In the genomic region with DNA sequence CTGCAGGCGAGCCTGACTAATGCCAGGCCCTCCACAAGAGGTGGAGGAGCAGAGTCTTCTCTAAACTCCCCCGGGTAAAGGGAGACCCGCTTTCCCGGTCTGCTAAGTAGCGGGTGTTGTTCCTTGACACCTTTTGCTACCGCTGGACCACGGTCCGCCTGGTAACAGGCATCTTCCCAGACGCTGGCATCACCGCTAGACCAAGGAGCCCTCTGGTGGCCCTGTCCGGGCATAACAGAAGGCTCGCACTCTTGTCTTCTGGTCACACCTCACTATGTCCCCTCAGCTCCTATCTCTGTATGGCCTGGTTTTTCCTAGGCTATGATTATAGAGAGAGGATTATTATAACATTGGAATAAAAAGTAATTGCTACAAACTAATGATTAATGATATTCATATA, we compare ENCODE assay signal across 11 cellular contexts. TPM values are rescaled to one million over a fixed set of nuclear protein-coding genes. Genes with fewer than 3 reads are reported as not detected.
DNase-seq lines count a peak whose midpoint lies in the region; ATAC-seq, FAIRE-seq and TF ChIP-seq lines count a peak whose summit lies in the region.
"Not testable (repeated sequence)": the region's sequence is repeated elsewhere in the genome, so short reads cannot be mapped to it uniquely, and the experiment has no call there.
"Had no signal": no experiment of that assay in that cellular context is flagged by ENCODE, and none has a peak within 500 bp of the region (broad histone marks: within the 10 kb centered on the region; RNA-seq: fewer than 3 reads in every experiment).

No MANE protein-coding gene starts in this region.

- ATAC-seq in SK-N-SH treated with all-trans-retinoic acid at 6 μM for 48 hours: 0 out of 3 replicates have a peak, but pooled peaks have one; percentile 21
- ATAC-seq in natural killer cell: not testable (repeated sequence)

- FAIRE-seq in bronchial epithelial cell (lab: Jason Lieb, UNC): not testable (repeated sequence)

- H3K4me1 Mint-ChIP-seq in HFFc6 (ENCODE audit: low read depth): peaks cover 42% of the 10 kb centered on the region
- H3K4me1 Mint-ChIP-seq in activated T-cell treated with anti-CD3 and anti-CD28 coated beads, Interleukin-2, amount 50 U/mL, for 24 hours (ENCODE audit: low read depth); natural killer cell: not testable (repeated sequence)

- not testable (repeated sequence) for H3K27me3 ChIP-seq in BJ (ENCODE audit: control insufficient read depth, insufficient read depth, low read length); bronchial epithelial cell (ENCODE audit: control insufficient read depth, insufficient read depth, low read length)

- intact Hi-C loops in head of caudate nucleus (cut with DNase I); natural killer cell (cut with micrococcal nuclease): not testable (repeated sequence)

- not testable (repeated sequence) for H3K36me3 Mint-ChIP-seq in HFFc6 (ENCODE audit: low read depth); activated T-cell treated with anti-CD3 and anti-CD28 coated beads, Interleukin-2, amount 50 U/mL, for 24 hours (ENCODE audit: low read depth); natural killer cell

- H3K27me3 Mint-ChIP-seq in HFFc6 (ENCODE audit: insufficient read depth); natural killer cell (ENCODE audit: low read depth in 2 of 2): not testable (repeated sequence)
- H3K27me3 Mint-ChIP-seq in activated T-cell treated with anti-CD3 and anti-CD28 coated beads, Interleukin-2, amount 50 U/mL, for 24 hours: peaks cover 16% of the 10 kb centered on the region

- CTCF ChIA-PET in BJ (lab: Yijun Ruan, JAX): interaction anchor here (0.7 to 2.5 kb wide), 6 partner anchors 10 to 38 kb away, joined by 3 to 12 read pairs (median 4); partner anchors contain the start of gene PNPLA3

- not testable (repeated sequence) for DNase-seq in BJ (ENCODE audit: low read depth); bronchial epithelial cell (ENCODE audit: low read depth)
- DNase-seq in HFFc6: peak; percentile 24
- peak; percentile 41 for DNase-seq in activated T-cell treated with anti-CD3 and anti-CD28 coated beads, Interleukin-2, amount 50 U/mL, for 24 hours
- peak in 29 of 42 donors; percentile 20 to 73 (median 48) for DNase-seq in head of caudate nucleus
- DNase-seq in natural killer cell: peak; percentile 37
- DNase-seq in stimulated activated CD8-positive, alpha-beta memory T cell treated with anti-CD3 and anti-CD28 coated beads, Interleukin-4, amount 100 ng/mL, for 48 hours: peak; percentile 59

- not testable (repeated sequence) for H3K4me3 ChIP-seq in BJ (ENCODE audit: low read depth, low read length); bronchial epithelial cell (ENCODE audit: low read depth, low read length)

- H3K36me3 ChIP-seq in BJ (ENCODE audit: control insufficient read depth, insufficient read depth, low read length); bronchial epithelial cell (ENCODE audit: control insufficient read depth, insufficient read depth, low read length): not testable (repeated sequence)

- TF ChIP-seq CTCF in BJ (IDR thresholded peaks at IDR 0.05; ENCODE audit: insufficient read depth, low read depth, low read length) (peak; percentile 40), HFFc6 (IDR thresholded peaks at IDR 0.05) (peak; percentile 76), bronchial epithelial cell (IDR thresholded peaks at IDR 0.05; ENCODE audit: insufficient read depth, low read length, severe bottlenecking) (peak; percentile 7), natural killer cell (IDR thresholded peaks at IDR 0.05) (peak; percentile 26)

- not testable (repeated sequence) for H3K27ac Mint-ChIP-seq in HFFc6; activated T-cell treated with anti-CD3 and anti-CD28 coated beads, Interleukin-2, amount 50 U/mL, for 24 hours; natural killer cell

- POLR2A ChIA-PET in BJ (lab: Charles Lee): not testable (repeated sequence)

- not testable (repeated sequence) for H3K9me3 Mint-ChIP-seq in HFFc6; activated T-cell treated with anti-CD3 and anti-CD28 coated beads, Interleukin-2, amount 50 U/mL, for 24 hours; natural killer cell

- H3K4me3 Mint-ChIP-seq in HFFc6; activated T-cell treated with anti-CD3 and anti-CD28 coated beads, Interleukin-2, amount 50 U/mL, for 24 hours; natural killer cell: not testable (repeated sequence)

RNA-seq across cellular contexts. Expression of gene PNPLA5, which starts 12.6 kb away (rescaled TPM):
- not detected in 2 replicates for polyA plus RNA-seq in BJ (2011; rRNA removed)
- polyA minus RNA-seq in BJ (2011; rRNA and poly(A)+ RNA removed): not detected in 2 replicates
- not detected for total RNA-seq in HFFc6 (2021; fragmentation: NEBNext Ultra II Directional; extraction: Animal tissue kit (Norgen Biotek cat#: 25700))
- not detected in 2 replicates for total RNA-seq in bronchial epithelial cell
- not detected for total RNA-seq in natural killer cell
- total RNA-seq: activated CD8-positive, alpha-beta memory T cell treated with anti-CD3 and anti-CD28 coated beads for 36 hours; mesenteric fat pad; occipital lobe had no signal

RNA-seq across cellular contexts. Expression of gene PNPLA3, which starts 19.2 kb away (rescaled TPM):
- 3.4 and 4.8 TPM in 2 replicates for polyA plus RNA-seq in BJ (2011; rRNA removed)
- 3.6 and 7.0 TPM in 2 replicates for polyA minus RNA-seq in BJ (2011; rRNA and poly(A)+ RNA removed)
- total RNA-seq in HFFc6 (2021; fragmentation: NEBNext Ultra II Directional; extraction: Animal tissue kit (Norgen Biotek cat#: 25700)): 1 to 10 TPM; 3.0 to 6.5 (median 3.4) TPM
- total RNA-seq in bronchial epithelial cell (1.3 and 1.7 TPM in 2 replicates), natural killer cell (under 1 TPM in 2 of 3 donors, not detected in 1; 0.53 to 0.54 TPM)

RNA-seq across cellular contexts. Expression of gene SULT4A1, which starts 42.1 kb away (rescaled TPM):
- polyA plus RNA-seq in BJ (2011; rRNA removed): 0.15 and 0.39 TPM in 2 replicates
- 0.14 and 0.67 TPM in 2 replicates for polyA minus RNA-seq in BJ (2011; rRNA and poly(A)+ RNA removed)
- not detected for total RNA-seq in HFFc6 (2021; fragmentation: NEBNext Ultra II Directional; extraction: Animal tissue kit (Norgen Biotek cat#: 25700))
- under 0.01 TPM in 2 replicates for total RNA-seq in bronchial epithelial cell
- total RNA-seq in natural killer cell: not detected
- total RNA-seq: activated CD8-positive, alpha-beta memory T cell treated with anti-CD3 and anti-CD28 coated beads for 36 hours had no signal

RNA-seq across cellular contexts. Expression of gene SAMM50, which starts 50.8 kb away (rescaled TPM):
- polyA plus RNA-seq in BJ (2011; rRNA removed): 40.7 and 50.6 TPM in 2 replicates
- 16.2 and 27.6 TPM in 2 replicates for polyA minus RNA-seq in BJ (2011; rRNA and poly(A)+ RNA removed)
- 10 to 100 TPM; 51.6 to 57.2 (median 53.3) TPM for total RNA-seq in HFFc6 (2021; fragmentation: NEBNext Ultra II Directional; extraction: Animal tissue kit (Norgen Biotek cat#: 25700))
- total RNA-seq in bronchial epithelial cell: 28.7 and 32.6 TPM in 2 replicates
- 10 to 100 TPM; 25.9 to 30.6 (median 29.7) TPM for total RNA-seq in natural killer cell

Comparison
In these comparisons a context has a peak if more than half of its experiments do, and no peak if none do; other contexts are left out.
1. CTCF ChIP-seq: peak in every context shown above with its lines; median percentile 76 in HFFc6; 40 in BJ; 26 in natural killer cell; 7 in bronchial epithelial cell.